In the genomic region with DNA sequence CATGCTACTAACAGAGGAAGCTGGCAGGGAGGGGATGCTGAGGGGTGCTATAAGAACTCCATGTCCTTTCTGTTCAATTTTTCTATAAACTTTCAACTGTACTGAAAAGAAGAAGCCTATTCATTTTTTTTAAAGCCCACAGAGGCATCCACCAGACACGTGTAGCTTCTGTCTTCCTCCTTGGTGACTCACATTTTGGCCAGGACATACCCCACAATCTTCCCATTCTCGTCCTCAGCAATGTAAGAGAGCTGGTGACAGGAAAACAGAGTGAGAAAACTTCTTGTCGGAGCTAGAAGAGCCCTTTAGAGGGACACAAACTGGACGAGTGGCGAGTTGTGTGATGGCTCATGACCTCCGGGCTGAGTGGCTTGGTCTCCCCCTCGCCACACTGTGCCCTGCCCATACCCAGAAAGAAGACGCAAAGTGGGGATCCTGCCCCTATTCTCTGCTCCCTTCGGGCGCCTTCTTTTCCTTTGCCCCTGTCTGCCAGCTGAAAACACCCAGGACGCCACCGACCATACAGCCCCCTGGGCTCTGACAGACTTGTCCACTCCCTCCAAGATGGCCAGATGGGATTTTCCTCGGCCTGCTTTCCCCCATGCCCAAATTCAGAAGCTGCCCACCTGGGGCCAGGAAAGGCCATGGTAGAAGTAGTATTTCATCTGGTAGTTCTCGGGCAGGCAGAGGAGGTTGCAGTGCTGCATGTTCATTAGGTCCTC, we compare ENCODE assay signal across 8 cellular contexts. TPM values are rescaled to one million over a fixed set of nuclear protein-coding genes. Genes with fewer than 3 reads are reported as not detected.
DNase-seq lines count a peak whose midpoint lies in the region; ATAC-seq, FAIRE-seq and TF ChIP-seq lines count a peak whose summit lies in the region.

No MANE protein-coding gene starts in this region.

- H3K79me2 ChIP-seq in astrocyte (ENCODE audit: insufficient read depth, low read length): peaks cover 34% of the 10 kb centered on the region

- H3K27me3 ChIP-seq in astrocyte (ENCODE audit: insufficient read depth, low read length): no peaks in the 10 kb centered on the region
- H3K27me3 ChIP-seq in lung (ENCODE audit: control insufficient read depth, insufficient read depth): no peaks in the 10 kb centered on the region
- H3K27me3 ChIP-seq in aorta (ENCODE audit: control insufficient read depth in 1 of 2, insufficient read depth in 2 of 2, low read length in 1 of 2): no peaks in the 10 kb centered on the region

- H3K4me1 ChIP-seq in astrocyte (ENCODE audit: insufficient read depth, low read length): peaks cover 4% of the 10 kb centered on the region
- no peaks in the 10 kb centered on the region for H3K4me1 ChIP-seq in lung (ENCODE audit: control insufficient read depth in 2 of 2, insufficient read depth in 2 of 2, low read length in 2 of 2)
- H3K4me1 ChIP-seq in aorta (ENCODE audit: control insufficient read depth in 1 of 2, insufficient read depth in 2 of 2, low read length in 2 of 2): no peaks in the 10 kb centered on the region

- H3K4me3 Mint-ChIP-seq in stimulated activated naive CD8-positive, alpha-beta T cell treated with anti-CD3 and anti-CD28 coated beads, Interleukin-15, Interleukin-2, amounts not matched to agents 100 ng/mL and 50 ng/mL, for 24 hours: peak overlapping the region; percentile 90
- peak overlapping the region; percentile 92 for H3K4me3 Mint-ChIP-seq in astrocyte (ENCODE audit: unreplicated experiment)

- H3K9me3 ChIP-seq in astrocyte (ENCODE audit: insufficient read depth, low read depth, low read length) (no peaks in the 10 kb centered on the region), lung (ENCODE audit: control insufficient read depth in 2 of 2, insufficient read depth in 1 of 2, low read length in 1 of 2) (peaks cover 0 to 3% of the 10 kb centered on the region in 2 donors), aorta (ENCODE audit: control insufficient read depth, low read length) (no peaks in the 10 kb centered on the region)

- peak; percentile 97 for FAIRE-seq in astrocyte (lab: Jason Lieb, UNC)

- intact Hi-C loops in aorta (cut with DNase I): no loop called here

- H2AFZ ChIP-seq in astrocyte (ENCODE audit: low read depth, low read length): no peak overlapping the region

- H3K4me3 ChIP-seq in astrocyte (ENCODE audit: insufficient read depth, low read depth, low read length) (peak overlapping the region; percentile 75), lung (peak overlapping the region; percentile 72), aorta (ENCODE audit: low read length in 2 of 2) (peak overlapping the region; percentile 49 to 55)

- H3K27ac ChIP-seq in astrocyte (ENCODE audit: low read depth, low read length) (peak overlapping the region; percentile 19), lung (ENCODE audit: low read depth in 1 of 2, low read length in 1 of 2) (peak overlapping the region; percentile 33 to 42), aorta (ENCODE audit: low read depth in 1 of 2, low read length in 2 of 2) (no peak overlapping the region)

- peaks cover 25% of the 10 kb centered on the region for H3K4me1 Mint-ChIP-seq in stimulated activated naive CD8-positive, alpha-beta T cell treated with anti-CD3 and anti-CD28 coated beads, Interleukin-15, Interleukin-2, amounts not matched to agents 100 ng/mL and 50 ng/mL, for 24 hours (ENCODE audit: low read depth)
- no peaks in the 10 kb centered on the region for H3K4me1 Mint-ChIP-seq in astrocyte (ENCODE audit: low read depth, unreplicated experiment)

- H3K4me2 ChIP-seq in astrocyte (ENCODE audit: low read length): peak overlapping the region; percentile 95

- 36 to 47% methylated on average over 11 to 14 of the region's 14 CpGs for WGBS in lung, 2 donors
- 25 to 48% methylated on average over 14 of the region's 14 CpGs for WGBS in aorta, 2 donors

- peaks cover 33% of the 10 kb centered on the region for H3K36me3 Mint-ChIP-seq in stimulated activated naive CD8-positive, alpha-beta T cell treated with anti-CD3 and anti-CD28 coated beads, Interleukin-15, Interleukin-2, amounts not matched to agents 100 ng/mL and 50 ng/mL, for 24 hours (ENCODE audit: low read depth)
- no peaks in the 10 kb centered on the region for H3K36me3 Mint-ChIP-seq in astrocyte (ENCODE audit: low read depth, unreplicated experiment)

- H3K9me3 Mint-ChIP-seq in stimulated activated naive CD8-positive, alpha-beta T cell treated with anti-CD3 and anti-CD28 coated beads, Interleukin-15, Interleukin-2, amounts not matched to agents 100 ng/mL and 50 ng/mL, for 24 hours: no peaks in the 10 kb centered on the region
- no peaks in the 10 kb centered on the region for H3K9me3 Mint-ChIP-seq in astrocyte (ENCODE audit: unreplicated experiment)

- peak overlapping the region; percentile 88 for H3K9ac ChIP-seq in astrocyte (ENCODE audit: low read length)

- no peaks in the 10 kb centered on the region for H3K27me3 Mint-ChIP-seq in stimulated activated naive CD8-positive, alpha-beta T cell treated with anti-CD3 and anti-CD28 coated beads, Interleukin-15, Interleukin-2, amounts not matched to agents 100 ng/mL and 50 ng/mL, for 24 hours
- no peaks in the 10 kb centered on the region for H3K27me3 Mint-ChIP-seq in astrocyte (ENCODE audit: low read depth, unreplicated experiment)

- TF ChIP-seq CTCF in astrocyte (IDR thresholded peaks at IDR 0.05; ENCODE audit: insufficient read depth, low read depth, low read length): no peak
- TF ChIP-seq CTCF in lung (IDR thresholded peaks at IDR 0.05; ENCODE audit: control extremely low read depth, extremely low read depth): no peak

- H3K27ac Mint-ChIP-seq in stimulated activated naive CD8-positive, alpha-beta T cell treated with anti-CD3 and anti-CD28 coated beads, Interleukin-15, Interleukin-2, amounts not matched to agents 100 ng/mL and 50 ng/mL, for 24 hours: peak overlapping the region; percentile 83
- H3K27ac Mint-ChIP-seq in astrocyte (ENCODE audit: unreplicated experiment): peak overlapping the region; percentile 77

- no peak for DNase-seq in stimulated activated naive CD8-positive, alpha-beta T cell treated with anti-CD3 and anti-CD28 coated beads, Interleukin-15, Interleukin-2, amounts not matched to agents 100 U/mL and 50 U/mL, for 24 hours
- DNase-seq in astrocyte (ENCODE audit: low read depth) (peak; percentile 41), lung (ENCODE audit: low spot score) (no peak), aorta (peak in 1 of 2 donors; percentile 32), DMS153 (lab: John Stamatoyannopoulos, UW) (no peak)

- peaks cover 13% of the 10 kb centered on the region for H4K20me1 ChIP-seq in astrocyte (ENCODE audit: insufficient read depth, low read length)

- no peak for ATAC-seq in stimulated activated naive CD8-positive, alpha-beta T cell treated with anti-CD3 and anti-CD28 coated beads, Interleukin-15, Interleukin-2, amounts not matched to agents 100 U/mL and 50 U/mL, for 24 hours
- no peak for ATAC-seq in lung (ENCODE audit: insufficient read depth, low FRiP score)
- ATAC-seq in aorta (ENCODE audit: low FRiP score): no peak
- ATAC-seq in HG02763 (IDR thresholded peaks at IDR 0.05; ENCODE audit: unreplicated experiment): no peak
- no peak for ATAC-seq in GM18867 (IDR thresholded peaks at IDR 0.05; ENCODE audit: unreplicated experiment)

- peaks cover 4% of the 10 kb centered on the region for H3K36me3 ChIP-seq in astrocyte (ENCODE audit: insufficient read depth, low read length)
- peaks cover 0 to 11% of the 10 kb centered on the region in 2 donors for H3K36me3 ChIP-seq in lung (ENCODE audit: control insufficient read depth in 2 of 2, insufficient read depth in 2 of 2, low read length in 2 of 2)
- H3K36me3 ChIP-seq in aorta (ENCODE audit: control insufficient read depth in 1 of 2, insufficient read depth in 2 of 2, low read length in 1 of 2): no peaks in the 10 kb centered on the region

RNA-seq across cellular contexts. Expression of a gene that starts 0.9 kb away (rescaled TPM):
- total RNA-seq in astrocyte: 134 and 144 TPM in 2 replicates
- 10 to 100 TPM; 33.1 to 92.0 TPM for total RNA-seq in lung
- polyA plus RNA-seq in lung: 100 to 1,000 TPM; 117 to 146 TPM
- total RNA-seq in aorta: 10 to 100 TPM; 70.2 to 87.3 TPM
- polyA plus RNA-seq in aorta: 100 to 1,000 TPM in 1 of 2 donors, 10 to 100 TPM in 1; 81.8 to 287 TPM

RNA-seq across cellular contexts. Expression of a gene that starts 7.8 kb away (rescaled TPM):
- 3.9 and 4.3 TPM in 2 replicates for total RNA-seq in astrocyte
- total RNA-seq in lung: 10 to 100 TPM; 34.2 to 85.4 TPM
- polyA plus RNA-seq in lung: 100 to 1,000 TPM in 1 of 2 donors, 10 to 100 TPM in 1; 75.3 to 114 TPM
- total RNA-seq in aorta: 10 to 100 TPM; 36.0 to 81.3 TPM
- 10 to 100 TPM; 13.5 to 31.9 TPM for polyA plus RNA-seq in aorta

RNA-seq across cellular contexts. Expression of a gene that starts 10.5 kb away (rescaled TPM):
- total RNA-seq in astrocyte: 1.7 and 2.2 TPM in 2 replicates
- total RNA-seq in lung: 10 to 100 TPM; 16.6 to 53.5 TPM
- 10 to 100 TPM; 70.4 to 90.8 TPM for polyA plus RNA-seq in lung
- 10 to 100 TPM; 13.1 to 20.9 TPM for total RNA-seq in aorta
- polyA plus RNA-seq in aorta: 10 to 100 TPM; 10.5 to 14.5 TPM

RNA-seq across cellular contexts. Expression of a gene that starts 29.4 kb away (rescaled TPM):
- not detected in 2 replicates for total RNA-seq in astrocyte
- 1 to 10 TPM in 1 of 2 donors, under 1 TPM in 1; 0.98 to 2.5 TPM for total RNA-seq in lung
- polyA plus RNA-seq in lung: under 1 TPM; 0.51 to 0.70 TPM
- total RNA-seq in aorta: 1 to 10 TPM; 3.0 to 4.6 TPM
- polyA plus RNA-seq in aorta: under 1 TPM in 1 of 2 donors, not detected in 1; 0.23 TPM

RNA-seq across cellular contexts. Expression of a gene that starts 37.7 kb away (rescaled TPM):
- 58.1 and 61.2 TPM in 2 replicates for total RNA-seq in astrocyte
- total RNA-seq in lung: 10 to 100 TPM; 25.3 to 59.4 TPM
- polyA plus RNA-seq in lung: 10 to 100 TPM; 10.7 to 22.9 TPM
- total RNA-seq in aorta: 10 to 100 TPM; 41.6 to 41.8 TPM
- polyA plus RNA-seq in aorta: 10 to 100 TPM in 1 of 2 donors, 1 to 10 TPM in 1; 6.5 to 20.3 TPM

Comparison
In these comparisons a context has a peak if more than half of its experiments do, and no peak if none do; other contexts are left out.
1. H3K27ac ChIP-seq: peak in astrocyte (single experiment) and lung (2 of 2); none in aorta (0 of 2).
2. Peak in every context shown above with its lines, with median percentiles within 50 percentile points of each other: H3K4me3 ChIP-seq.